ENCODE assay signal across 11 cellular contexts in the genomic region with DNA sequence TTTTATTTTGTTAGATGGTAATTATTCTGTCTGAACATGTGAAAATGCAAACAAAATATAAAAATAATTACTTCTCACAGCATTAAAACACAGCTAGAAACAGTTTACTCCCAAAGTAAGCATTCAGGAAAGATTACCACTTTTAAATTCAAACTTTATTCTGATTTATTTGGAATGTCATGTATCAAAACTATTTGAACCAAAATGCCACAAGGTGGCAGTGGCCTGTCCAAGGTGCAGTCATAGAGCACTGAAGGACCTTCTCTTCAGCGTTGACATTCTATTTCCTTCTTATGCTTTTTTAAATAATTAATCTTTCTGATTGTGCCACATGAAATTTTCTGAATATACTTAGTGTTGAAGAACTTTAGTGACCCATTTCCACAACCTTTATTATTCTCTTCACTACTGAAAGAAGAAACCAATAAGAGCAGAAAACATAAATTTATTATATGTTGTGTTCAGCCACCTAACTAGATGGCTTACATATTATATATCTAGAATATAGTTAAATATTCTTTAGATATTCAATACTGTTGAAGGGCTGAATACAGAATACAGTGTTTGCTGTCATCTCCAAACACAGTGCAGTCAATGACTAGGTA.
DNase-seq lines count a peak whose midpoint lies in the region; ATAC-seq, FAIRE-seq and TF ChIP-seq lines count a peak whose summit lies in the region.
"Had no signal": no experiment of that assay in that cellular context is flagged by ENCODE, and none has a peak within 500 bp of the region (broad histone marks: within the 10 kb centered on the region; RNA-seq: fewer than 3 reads in every experiment).

No MANE protein-coding gene starts in this region.

- H3K27me3 ChIP-seq in GM12878 (replicated peaks in 1 of 2; ENCODE audit: control insufficient read depth in 2 of 2, insufficient read depth in 2 of 2, low read length in 1 of 2) (no peaks in the 10 kb centered on the region), right lobe of liver (peaks cover 0 to 6% of the 10 kb centered on the region in 2 donors)

- POLR2A ChIA-PET in GM12878 (lab: Charles Lee) = no interaction called here

- CTCF ChIA-PET in GM12878 (lab: Yijun Ruan, JAX) = interaction anchor here (0.7 to 1.3 kb wide), 6 partner anchors 253 to 433 kb away, joined by 3 to 6 read pairs (median 3); no protein-coding TSS in a partner anchor

- H2AFZ ChIP-seq in GM12878 (ENCODE audit: control insufficient read depth, low read depth, low read length) = no peak overlapping the region

- 61% methylated on average over 1 of the region's 1 CpG for WGBS in GM12878 (ENCODE audit: insufficient coverage, insufficient replicate concordance, low lambda C conversion rate, missing lambda C conversion rate)
- WGBS in right lobe of liver (ENCODE audit: insufficient coverage, low coverage, low lambda C conversion rate, missing lambda C conversion rate) = 24% methylated on average over 1 of the region's 1 CpG

- H3K9ac ChIP-seq in GM12878 (ENCODE audit: control insufficient read depth, insufficient read depth, low read length) = no peak overlapping the region

- DNase-seq in EH (ENCODE audit: low read depth) = peak; percentile 13
- DNase-seq in HPDE6-E6E7 (ENCODE audit: extremely low spot score) = peak; percentile 8
- DNase-seq in GM12878 (ENCODE audit: low read depth, low spot score) = no peak
- no peak for DNase-seq in right lobe of liver
- no peak for DNase-seq in activated CD8-positive, alpha-beta memory T cell treated with anti-CD3 and anti-CD28 coated beads, Interleukin-2, amount 50 U/mL, for 48 hours
- DNase-seq: activated naive CD4-positive, alpha-beta T cell; NCI-H1436 had no signal

- SMC1A ChIA-PET in GM12878 (lab: Charles Lee; ENCODE audit: uncharacterized antibody, unreplicated experiment) = interaction anchor here (0.7 to 1.9 kb wide), 6 partner anchors 10 to 419 kb away, joined by 3 to 9 read pairs (median 4); a partner anchor contains a TSS

- in situ Hi-C loops in GM12878 (cut with MboI) = loop anchor here (10.0 kb wide), 1 partner anchor 426 kb away; no protein-coding TSS in a partner anchor

- TF ChIP-seq POLR2A in GM12878 (IDR thresholded peaks at IDR 0.05; ENCODE audit: low read depth, low read length) = no peak
- no peak for TF ChIP-seq POLR2A in right lobe of liver (IDR thresholded peaks at IDR 0.05)

- BruUV-seq in GM12878 (replicated peaks; lab: Mats Ljungman, UMichigan) = no TSS peak

- H3K4me1 ChIP-seq in GM12878 (ENCODE audit: control insufficient read depth, insufficient read depth, low read length) = no peaks in the 10 kb centered on the region
- H3K4me1 ChIP-seq in right lobe of liver = peaks cover 0 to 9% (median 0%) of the 10 kb centered on the region in 4 donors

- RAD21 ChIA-PET in GM12878 (lab: Charles Lee; ENCODE audit: unreplicated experiment) = interaction anchor here (1.0 to 1.4 kb wide), 3 partner anchors 414 to 420 kb away, joined by 4 to 6 read pairs (median 4); no protein-coding TSS in a partner anchor

- no peak overlapping the region for H3K4me3 ChIP-seq in GM12878
- H3K4me3 ChIP-seq in right lobe of liver = no peak overlapping the region

- H3K36me3 ChIP-seq in GM12878 (ENCODE audit: control insufficient read depth in 2 of 2, insufficient read depth in 2 of 2, low read length in 1 of 2) (no peaks in the 10 kb centered on the region), right lobe of liver (no peaks in the 10 kb centered on the region)

- intact Hi-C loops in GM12878 (cut with micrococcal nuclease; ENCODE audit: unreplicated experiment) = loop anchor here (1.0 to 2.0 kb wide), 3 partner anchors 252 to 422 kb away; no protein-coding TSS in a partner anchor
- intact Hi-C loops in right lobe of liver (cut with DNase I) = no loop called here

- FAIRE-seq in GM12878 (lab: Jason Lieb, UNC) = no peak
- FAIRE-seq: frontal cortex had no signal

- TF ChIP-seq CTCF in GM12878 (IDR thresholded peaks at IDR 0.05 in 2 of 3, conservative IDR thresholded peaks at IDR 0.05 in 1 of 3; ENCODE audit: control insufficient read depth in 2 of 3, extremely low read depth in 1 of 3, insufficient read depth in 1 of 3, low read depth in 3 of 3, low read length in 3 of 3) (peak in 2 of 3 experiments; percentile 14 to 42; a peak in 3 of 6 replicates), right lobe of liver (IDR thresholded peaks at IDR 0.05) (peak; percentile 31 to 51 (median 40))

- no peaks in the 10 kb centered on the region; the same call in 2 of the 3 replicates for H3K9me3 ChIP-seq in GM12878 (replicated peaks; ENCODE audit: control insufficient read depth, insufficient read depth, low read length)
- H3K9me3 ChIP-seq in right lobe of liver = no peaks in the 10 kb centered on the region

- no peaks in the 10 kb centered on the region for H4K20me1 ChIP-seq in GM12878 (ENCODE audit: control insufficient read depth, insufficient read depth)

- no peak overlapping the region for H3K4me2 ChIP-seq in GM12878 (ENCODE audit: control insufficient read depth, insufficient read depth)

- TF ChIP-seq RAD21 in GM12878 (IDR thresholded peaks at IDR 0.05; ENCODE audit: insufficient read depth, low read depth, low read length) = peak; percentile 52

- ATAC-seq in GM12878 (peak; percentile 48; the same call in 2 of the 3 replicates), right lobe of liver (no peak), HG02840 (IDR thresholded peaks at IDR 0.05; ENCODE audit: low FRiP score, unreplicated experiment) (no peak), GM21423 (IDR thresholded peaks at IDR 0.05; ENCODE audit: unreplicated experiment) (no peak), HG03095 (IDR thresholded peaks at IDR 0.05; ENCODE audit: unreplicated experiment) (no peak)

- H3K27ac ChIP-seq in GM12878 (ENCODE audit: control insufficient read depth, insufficient read depth) (no peak overlapping the region), right lobe of liver (no peak overlapping the region)

- TF ChIP-seq EP300 in GM12878 (IDR thresholded peaks at IDR 0.05; ENCODE audit: borderline replicate concordance in 1 of 2, control insufficient read depth in 1 of 2, low read depth in 2 of 2, low read length in 2 of 2) = no peak

- no peaks in the 10 kb centered on the region for H3K79me2 ChIP-seq in GM12878 (ENCODE audit: control insufficient read depth, insufficient read depth, low read length)

TF ChIP-seq in GM12878, 131 proteins besides CTCF, POLR2A, EP300 and RAD21:
- TF ChIP-seq, protein P1, sequence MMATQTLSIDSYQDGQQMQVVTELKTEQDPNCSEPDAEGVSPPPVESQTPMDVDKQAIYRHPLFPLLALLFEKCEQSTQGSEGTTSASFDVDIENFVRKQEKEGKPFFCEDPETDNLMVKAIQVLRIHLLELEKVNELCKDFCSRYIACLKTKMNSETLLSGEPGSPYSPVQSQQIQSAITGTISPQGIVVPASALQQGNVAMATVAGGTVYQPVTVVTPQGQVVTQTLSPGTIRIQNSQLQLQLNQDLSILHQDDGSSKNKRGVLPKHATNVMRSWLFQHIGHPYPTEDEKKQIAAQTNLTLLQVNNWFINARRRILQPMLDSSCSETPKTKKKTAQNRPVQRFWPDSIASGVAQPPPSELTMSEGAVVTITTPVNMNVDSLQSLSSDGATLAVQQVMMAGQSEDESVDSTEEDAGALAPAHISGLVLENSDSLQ (IDR thresholded peaks at IDR 0.05) = no peak
- TF ChIP-seq SMC3 (IDR thresholded peaks at IDR 0.05; ENCODE audit: borderline replicate concordance, low read length) = peak; percentile 48; the same call in 1 of the 2 replicates
TF ChIP-seq in GM12878: peak in this region for 1.

Comparison
In these comparisons a context has a peak if more than half of its experiments do, and no peak if none do; other contexts are left out.
1. DNase-seq: peak in EH (single experiment) and HPDE6-E6E7 (single experiment); none in GM12878 (single experiment), right lobe of liver (0 of 3) and activated CD8-positive, alpha-beta memory T cell treated with anti-CD3 and anti-CD28 coated beads, Interleukin-2, amount 50 U/mL, for 48 hours (single experiment).